In genomic region chr13:99614465-99614885, GRCh38 we compare ENCODE assay signal across 8 cellular contexts. TPM values are rescaled to one million over a fixed set of nuclear protein-coding genes. Genes with fewer than 3 reads are reported as not detected.
DNase-seq lines count a peak whose midpoint lies in the region; ATAC-seq lines count a peak whose summit lies in the region.

No MANE protein-coding gene starts in this region.

- no peaks in the 10 kb centered on the region for H3K27me3 Mint-ChIP-seq in T-cell

- H3K36me3 Mint-ChIP-seq in T-cell: peaks cover 1% of the 10 kb centered on the region

- H3K4me3 Mint-ChIP-seq in T-cell: no peak overlapping the region

- peak; percentile 69 for DNase-seq in D341Med (ENCODE audit: low spot score)
- DNase-seq in T-cell: peak in 15 of 34 experiments; percentile 5 to 40 (median 11)
- peak; percentile 58 for DNase-seq in iPS-NIHi7 (ENCODE audit: extremely low spot score)
- no peak for DNase-seq in AG20443 (ENCODE audit: low spot score)
- no peak for DNase-seq in midbrain (lab: John Stamatoyannopoulos, UW)

- H3K4me1 Mint-ChIP-seq in T-cell: peaks cover 44 to 47% (median 46%) of the 10 kb centered on the region in 3 donors

- no peak overlapping the region for H3K27ac Mint-ChIP-seq in T-cell

- CTCF ChIA-PET in T-cell (lab: Charles Lee): interaction anchor here in 1 of 2 donors (0.5 to 1.3 kb wide), 2 partner anchors 13 to 959 kb away, joined by 3 to 5 read pairs; no protein-coding TSS in a partner anchor

- H3K9me3 Mint-ChIP-seq in T-cell: no peaks in the 10 kb centered on the region

- ATAC-seq in GM19043 (IDR thresholded peaks at IDR 0.05; ENCODE audit: low read depth, unreplicated experiment): peak; percentile 84
- peak; percentile 74 for ATAC-seq in HG03432 (IDR thresholded peaks at IDR 0.05; ENCODE audit: unreplicated experiment)
- peak; percentile 79 to 92 (median 86) for ATAC-seq in T-cell (replicated peaks in 1 of 4)
- ATAC-seq in GM21717 (IDR thresholded peaks at IDR 0.05; ENCODE audit: unreplicated experiment): no peak

- POLR2A ChIA-PET in T-cell (lab: Charles Lee): interaction anchor here in 1 of 2 donors (0.6 kb wide), 1 partner anchor 31 kb away, joined by 5 read pairs; no protein-coding TSS in a partner anchor

RNA-seq across cellular contexts. Expression of gene CLYBL, which starts 8.0 kb away (rescaled TPM):
- 10 to 100 TPM; 11.7 to 19.9 (median 15.0) TPM for total RNA-seq in T-cell

Comparison
In these comparisons a context has a peak if more than half of its experiments do, and no peak if none do; other contexts are left out.
1. DNase-seq: peak in D341Med (single experiment) and iPS-NIHi7 (single experiment); none in AG20443 (single experiment) and midbrain (single experiment).